ENCODE assay signal across 8 cellular contexts in genomic region chr4:121900132-121900983, GRCh38. TPM values are rescaled to one million over a fixed set of nuclear protein-coding genes. Genes with fewer than 3 reads are reported as not detected.
DNase-seq lines count a peak whose midpoint lies in the region; ATAC-seq, FAIRE-seq and TF ChIP-seq lines count a peak whose summit lies in the region.

No MANE protein-coding gene starts in this region.

- H3K79me1 ChIP-seq in H1 (ENCODE audit: low read depth, low read length), result no peaks in the 10 kb centered on the region
- no peaks in the 10 kb centered on the region for H3K79me1 ChIP-seq in mesendoderm (ENCODE audit: low read length)

- no peak overlapping the region for H3K4me3 ChIP-seq in H1 (ENCODE audit: extremely low read depth in 1 of 4, insufficient read depth in 2 of 4, low read depth in 3 of 4, low read length in 4 of 4)
- no peak overlapping the region for H3K4me3 ChIP-seq in mesendoderm (ENCODE audit: low read length)
- no peak overlapping the region for H3K4me3 ChIP-seq in stomach

- H3K4ac ChIP-seq in H1 (replicated peaks; ENCODE audit: insufficient read length, low read depth, low read length) (no peak overlapping the region), mesendoderm (ENCODE audit: low read depth, low read length) (no peak overlapping the region)

- H2BK15ac ChIP-seq in H1 (ENCODE audit: low read length), result no peak overlapping the region
- H2BK15ac ChIP-seq in mesendoderm (replicated peaks; ENCODE audit: low read depth), result no peak overlapping the region

- TF ChIP-seq POLR2A in H1 (IDR thresholded peaks at IDR 0.05; ENCODE audit: control extremely low read depth in 1 of 2, low read depth in 2 of 2, low read length in 2 of 2), result no peak
- TF ChIP-seq POLR2A in stomach (IDR thresholded peaks at IDR 0.05), result no peak

- H3K9me3 ChIP-seq in H1 (ENCODE audit: insufficient read depth in 2 of 2, low read depth in 1 of 2, low read length in 1 of 2), result no peaks in the 10 kb centered on the region
- no peaks in the 10 kb centered on the region for H3K9me3 ChIP-seq in stomach

- TF ChIP-seq CTCF in CD14-positive monocyte (IDR thresholded peaks at IDR 0.05) (peak; percentile 75), H1 (IDR thresholded peaks at IDR 0.05; ENCODE audit: control extremely low read depth in 1 of 3, insufficient read depth in 1 of 3, low read depth in 1 of 3, low read length in 3 of 3) (peak in 2 of 3 experiments; percentile 79 to 82; a peak in 3 of 4 replicates), stomach (IDR thresholded peaks at IDR 0.05) (peak in 5 of 7 experiments; percentile 48 to 66 (median 51))

- H3K18ac ChIP-seq in H1 (ENCODE audit: extremely low read depth, low read length) (no peak overlapping the region), mesendoderm (ENCODE audit: low read length) (no peak overlapping the region)

- H4K8ac ChIP-seq in H1 (ENCODE audit: extremely low read depth, insufficient read depth, low read length) (no peak overlapping the region), mesendoderm (ENCODE audit: low read depth, low read length) (no peak overlapping the region)

- peaks cover 0 to 2% (median 0%) of the 10 kb centered on the region in 7 donors for H3K9me3 Mint-ChIP-seq in CD14-positive monocyte

- H2BK5ac ChIP-seq in H1 (ENCODE audit: low read depth, low read length) (no peak overlapping the region), mesendoderm (ENCODE audit: low read length) (no peak overlapping the region)

- no peak overlapping the region for H3K27ac Mint-ChIP-seq in CD14-positive monocyte

- no peak overlapping the region for H3K4me3 Mint-ChIP-seq in CD14-positive monocyte

- no peak overlapping the region for H2BK20ac ChIP-seq in H1 (ENCODE audit: low read length)

- no peaks in the 10 kb centered on the region for H3K36me3 ChIP-seq in H1 (ENCODE audit: control insufficient read depth in 2 of 4, insufficient read depth in 4 of 4, low read length in 3 of 4)
- no peaks in the 10 kb centered on the region for H3K36me3 ChIP-seq in mesendoderm (ENCODE audit: control insufficient read depth, insufficient read depth, low read length)
- H3K36me3 ChIP-seq in stomach, result no peaks in the 10 kb centered on the region

- ATAC-seq in GM18909 (IDR thresholded peaks at IDR 0.05; ENCODE audit: poor library complexity, unreplicated experiment), result peak; percentile 95
- ATAC-seq in HG03103 (IDR thresholded peaks at IDR 0.05; ENCODE audit: low read depth, unreplicated experiment), result peak; percentile 75

- no peaks in the 10 kb centered on the region for H4K20me1 ChIP-seq in H1 (replicated peaks in 1 of 2; ENCODE audit: control insufficient read depth in 1 of 2, insufficient read depth in 2 of 2, low read length in 2 of 2)

- peak; percentile 86 for FAIRE-seq in H1 (lab: Jason Lieb, UNC)

- H3K4me1 Mint-ChIP-seq in CD14-positive monocyte, result peaks cover 5% of the 10 kb centered on the region

- H3K27ac ChIP-seq in H1 (ENCODE audit: low read depth, low read length), result no peak overlapping the region
- no peak overlapping the region for H3K27ac ChIP-seq in mesendoderm (ENCODE audit: low read depth, low read length)
- H3K27ac ChIP-seq in stomach, result no peak overlapping the region

- TF ChIP-seq EP300 in H1 (IDR thresholded peaks at IDR 0.05; ENCODE audit: borderline replicate concordance in 1 of 2, low read depth in 2 of 2, low read length in 2 of 2), result no peak
- no peak for TF ChIP-seq EP300 in stomach (IDR thresholded peaks at IDR 0.05)

- peak; percentile 95 to 96 for TF ChIP-seq RAD21 in H1 (IDR thresholded peaks at IDR 0.05 in 1 of 2, conservative IDR thresholded peaks at IDR 0.05 in 1 of 2; ENCODE audit: low read depth in 2 of 2, low read length in 2 of 2)

- no peak overlapping the region for H2AK5ac ChIP-seq in H1 (ENCODE audit: low read depth, low read length)
- H2AK5ac ChIP-seq in mesendoderm (ENCODE audit: low read length), result no peak overlapping the region

- H2BK12ac ChIP-seq in H1 (ENCODE audit: low read depth, low read length), result no peak overlapping the region

- POLR2A ChIA-PET in H1 (lab: Charles Lee; ENCODE audit: partially characterized antibody), result no interaction called here

- intact Hi-C loops in CD14-positive monocyte (cut with micrococcal nuclease), result no loop called here
- intact Hi-C loops in stomach (cut with DNase I; ENCODE audit: low total_unique reads), result no loop called here

- H3K4me1 ChIP-seq in H1 (replicated peaks in 1 of 4; ENCODE audit: control insufficient read depth in 3 of 4, insufficient read depth in 4 of 4, low read length in 3 of 4) (no peaks in the 10 kb centered on the region), mesendoderm (ENCODE audit: control insufficient read depth, low read depth, low read length) (no peaks in the 10 kb centered on the region), stomach (no peaks in the 10 kb centered on the region)

- WGBS in H1 (ENCODE audit: extremely low coverage in 1 of 2, insufficient coverage in 1 of 2, insufficient read length in 1 of 2, insufficient replicate concordance in 2 of 2, low coverage in 1 of 2, low lambda C conversion rate in 2 of 2, missing lambda C conversion rate in 1 of 2), 2 experiments, result 64% methylated on average over 4 of the region's 4 CpGs; no CpG with 5 or more reads in 1 of the 2 experiments
- no CpG with 5 or more reads among the region's 4 CpGs for WGBS in mesendoderm (ENCODE audit: extremely low coverage, insufficient coverage, low lambda C conversion rate)
- WGBS in stomach, 5 donors, result 58 to 69% (median 59%) methylated on average over 4 of the region's 4 CpGs

- CTCF ChIA-PET in H1 (lab: Charles Lee; ENCODE audit: partially characterized antibody), result interaction anchor here (0.7 to 3.1 kb wide), 58 partner anchors 9 to 1022 kb away, joined by 3 to 37 read pairs (median 5); partner anchors contain the start of gene NUDT6

- no peaks in the 10 kb centered on the region for H3K36me3 Mint-ChIP-seq in CD14-positive monocyte

- H3K79me2 ChIP-seq in H1 (ENCODE audit: control insufficient read depth in 1 of 2, insufficient read depth in 2 of 2, low read length in 2 of 2) (no peaks in the 10 kb centered on the region), mesendoderm (ENCODE audit: control insufficient read depth, insufficient read depth, low read length) (no peaks in the 10 kb centered on the region)

- peak overlapping the region; percentile 78; the same call in 1 of the 2 replicates for H2AFZ ChIP-seq in H1 (ENCODE audit: low read length)

- no peaks in the 10 kb centered on the region for H3K27me3 ChIP-seq in H1 (replicated peaks in 1 of 4; ENCODE audit: control insufficient read depth in 3 of 4, extremely low read depth in 1 of 4, insufficient read depth in 3 of 4, low read length in 3 of 4)
- H3K27me3 ChIP-seq in mesendoderm (ENCODE audit: insufficient read depth, low read length, poor library complexity), result no peaks in the 10 kb centered on the region
- H3K27me3 ChIP-seq in stomach, result no peaks in the 10 kb centered on the region

- peaks cover 7 to 9% (median 7%) of the 10 kb centered on the region in 3 donors for H3K27me3 Mint-ChIP-seq in CD14-positive monocyte (ENCODE audit: low read depth in 3 of 3)

- H3K9ac ChIP-seq in H1 (replicated peaks in 1 of 4; ENCODE audit: extremely low read depth in 1 of 4, low read depth in 3 of 4, low read length in 3 of 4) (no peak overlapping the region), mesendoderm (ENCODE audit: low read length) (no peak overlapping the region)

- no peak overlapping the region for H3K14ac ChIP-seq in H1 (ENCODE audit: insufficient read length)

- no peak for DNase-seq in CD14-positive monocyte (ENCODE audit: low spot score)
- peak; percentile 7 for DNase-seq in NCI-H510A treated with DMSO at 0.1 percent for 48 hours (lab: John Stamatoyannopoulos, UW)
- DNase-seq in activated CD4-positive, alpha-beta T cell treated with anti-CD3 and anti-CD28 coated beads, Interleukin-2, amount 50 U/mL, for 1 hour, result peak; percentile 48
- DNase-seq in H1 (ENCODE audit: low read depth in 1 of 2, low spot score in 2 of 2), result peak; percentile 10 to 56
- peak; percentile 90 for DNase-seq in mesendoderm
- DNase-seq in stomach, result peak; percentile 35

- H3K56ac ChIP-seq in H1 (replicated peaks; ENCODE audit: insufficient read length, low read depth, low read length), result no peak overlapping the region
- no peak overlapping the region for H3K56ac ChIP-seq in mesendoderm (ENCODE audit: low read length)

- H3K4me2 ChIP-seq in H1 (ENCODE audit: insufficient read depth in 1 of 2, low read depth in 2 of 2, low read length in 2 of 2) (no peak overlapping the region), mesendoderm (ENCODE audit: low read length) (no peak overlapping the region)

- no peak overlapping the region for H4K5ac ChIP-seq in H1 (ENCODE audit: insufficient read length, low read depth, low read length)
- no peak overlapping the region for H4K5ac ChIP-seq in mesendoderm (ENCODE audit: low read length)

- H3K23ac ChIP-seq in H1 (ENCODE audit: insufficient read length), result no peak overlapping the region
- H3K23ac ChIP-seq in mesendoderm (ENCODE audit: low read length), result no peak overlapping the region

- no peaks in the 10 kb centered on the region for H3K23me2 ChIP-seq in H1 (ENCODE audit: low read depth, low read length)

- no peak overlapping the region for H4K91ac ChIP-seq in H1 (replicated peaks; ENCODE audit: insufficient read length, low read length)

- H2BK120ac ChIP-seq in H1 (replicated peaks; ENCODE audit: low read depth, low read length) (no peak overlapping the region), mesendoderm (ENCODE audit: low read depth, low read length) (no peak overlapping the region)

RNA-seq across cellular contexts. Expression of gene BBS7, which starts 30.1 kb away (rescaled TPM):
- polyA plus RNA-seq in CD14-positive monocyte (1 to 10 TPM; 5.5 to 6.6 TPM), H1 (2011; rRNA removed) (16.6 and 19.2 TPM in 2 replicates), stomach (1 to 10 TPM; 6.7 to 8.7 (median 7.8) TPM)
- 20.5 and 21.5 TPM in 2 replicates for total RNA-seq in H1 (2021; fragmentation: NEBNext Ultra II Directional; extraction: Animal tissue kit (Norgen Biotek cat#: 25700))
- 19.9 TPM for polyA plus RNA-seq in H1 (2011; cell fraction: cytosol; rRNA removed)
- polyA plus RNA-seq in H1 (2011; cell fraction: nucleus; rRNA removed), result 8.7 TPM
- polyA plus RNA-seq in H1 (2012, experiment 1 of 2), result 13.9 to 20.6 TPM (median 15.5 TPM) in 4 replicates
- polyA plus RNA-seq in H1 (2012, experiment 2 of 2), result 7.1 TPM
- 21.5 TPM for polyA plus RNA-seq in H1 (2013, experiment 1 of 2)
- polyA plus RNA-seq in H1 (2013, experiment 2 of 2), result 22.1 TPM
- 9.3 and 11.9 TPM in 2 replicates for polyA minus RNA-seq in H1 (2011; rRNA and poly(A)+ RNA removed)
- 9.0 TPM for polyA minus RNA-seq in H1 (2011; cell fraction: cytosol; rRNA and poly(A)+ RNA removed)
- 16.2 TPM for polyA minus RNA-seq in H1 (2011; cell fraction: nucleus; rRNA and poly(A)+ RNA removed)
- 25.6 TPM for polyA plus RNA-seq in mesendoderm (2013, experiment 1 of 2)
- polyA plus RNA-seq in mesendoderm (2013, experiment 2 of 2), result 27.0 TPM
- 10 to 100 TPM; 10.3 to 22.2 (median 19.3) TPM for total RNA-seq in stomach

RNA-seq across cellular contexts. Expression of gene TRPC3, which starts 51.5 kb away (rescaled TPM):
- polyA plus RNA-seq in CD14-positive monocyte, result not detected
- 0.37 and 0.57 TPM in 2 replicates for total RNA-seq in H1 (2021; fragmentation: NEBNext Ultra II Directional; extraction: Animal tissue kit (Norgen Biotek cat#: 25700))
- 0.41 and 0.49 TPM in 2 replicates for polyA plus RNA-seq in H1 (2011; rRNA removed)
- 0.62 TPM for polyA plus RNA-seq in H1 (2011; cell fraction: cytosol; rRNA removed)
- 1.0 TPM for polyA plus RNA-seq in H1 (2011; cell fraction: nucleus; rRNA removed)
- 0.29 to 0.43 TPM (median 0.41 TPM) in 4 replicates for polyA plus RNA-seq in H1 (2012, experiment 1 of 2)
- polyA plus RNA-seq in H1 (2012, experiment 2 of 2), result 0.09 TPM
- polyA plus RNA-seq in H1 (2013, experiment 1 of 2), result 0.18 TPM
- polyA plus RNA-seq in H1 (2013, experiment 2 of 2), result 0.11 TPM
- 1.5 TPM in 2 replicates for polyA minus RNA-seq in H1 (2011; rRNA and poly(A)+ RNA removed)
- 1.1 TPM for polyA minus RNA-seq in H1 (2011; cell fraction: cytosol; rRNA and poly(A)+ RNA removed)
- 3.1 TPM for polyA minus RNA-seq in H1 (2011; cell fraction: nucleus; rRNA and poly(A)+ RNA removed)
- polyA plus RNA-seq in mesendoderm (2013, experiment 1 of 2), result 0.03 TPM
- polyA plus RNA-seq in mesendoderm (2013, experiment 2 of 2), result 0.01 TPM
- 1 to 10 TPM in 1 of 5 donors, under 1 TPM in 1, not detected in 3; 0.72 to 3.7 TPM for total RNA-seq in stomach
- polyA plus RNA-seq in stomach, result under 1 TPM in 2 of 3 donors, not detected in 1; 0.31 to 0.68 TPM
